In genomic region chr2:71071681-71072398, GRCh38 we compare ENCODE assay signal across 8 cellular contexts. TPM values are rescaled to one million over a fixed set of nuclear protein-coding genes. Genes with fewer than 3 reads are reported as not detected.
DNase-seq lines count a peak whose midpoint lies in the region; ATAC-seq and TF ChIP-seq lines count a peak whose summit lies in the region.

No MANE protein-coding gene starts in this region.

- H3K4me1 Mint-ChIP-seq in activated naive CD4-positive, alpha-beta T cell treated with anti-CD3 and anti-CD28 coated beads for 36 hours (ENCODE audit: low read depth) = peaks cover 56% of the 10 kb centered on the region
- H3K4me1 Mint-ChIP-seq in naive thymus-derived CD4-positive, alpha-beta T cell = peaks cover 47 to 76% (median 64%) of the 10 kb centered on the region in 7 donors

- peak overlapping the region; percentile 36 for H3K27ac ChIP-seq in RWPE2 (ENCODE audit: poor library complexity, severe bottlenecking)
- H3K27ac ChIP-seq in naive thymus-derived CD4-positive, alpha-beta T cell (ENCODE audit: low read depth, low read length) = peak overlapping the region; percentile 96

- H3K27ac Mint-ChIP-seq in activated naive CD4-positive, alpha-beta T cell treated with anti-CD3 and anti-CD28 coated beads for 36 hours = peak overlapping the region; percentile 87
- H3K27ac Mint-ChIP-seq in naive thymus-derived CD4-positive, alpha-beta T cell = peak overlapping the region; percentile 86 to 100 (median 97)

- H3K4me3 ChIP-seq in RWPE2 (ENCODE audit: severe bottlenecking) = no peak overlapping the region
- H3K4me3 ChIP-seq in naive thymus-derived CD4-positive, alpha-beta T cell (ENCODE audit: low read length) = peak overlapping the region; percentile 5

- peaks cover 16% of the 10 kb centered on the region for H3K36me3 Mint-ChIP-seq in activated naive CD4-positive, alpha-beta T cell treated with anti-CD3 and anti-CD28 coated beads for 36 hours (ENCODE audit: low read depth)
- peaks cover 11 to 29% (median 24%) of the 10 kb centered on the region in 5 donors for H3K36me3 Mint-ChIP-seq in naive thymus-derived CD4-positive, alpha-beta T cell

- H3K27me3 ChIP-seq in RWPE2 (ENCODE audit: insufficient read depth, poor library complexity, severe bottlenecking) = no peaks in the 10 kb centered on the region
- no peaks in the 10 kb centered on the region for H3K27me3 ChIP-seq in naive thymus-derived CD4-positive, alpha-beta T cell (ENCODE audit: control insufficient read depth in 2 of 2, insufficient read depth in 2 of 2, low read length in 2 of 2)

- DNase-seq in RWPE2 (ENCODE audit: low spot score) (no peak), DMS79 treated with DMSO at 0.1 percent for 48 hours (lab: John Stamatoyannopoulos, UW) (no peak), NCI-H748 (lab: John Stamatoyannopoulos, UW; ENCODE audit: unreplicated experiment) (no peak), SK-N-DZ (ENCODE audit: low spot score) (no peak)
- DNase-seq in activated naive CD4-positive, alpha-beta T cell treated with anti-CD3 and anti-CD28 coated beads for 36 hours = peak; percentile 86
- peak; percentile 21 to 79 (median 54) for DNase-seq in naive thymus-derived CD4-positive, alpha-beta T cell

- peaks cover 21% of the 10 kb centered on the region for H3K36me3 ChIP-seq in RWPE2 (ENCODE audit: low read depth)
- H3K36me3 ChIP-seq in naive thymus-derived CD4-positive, alpha-beta T cell (ENCODE audit: control insufficient read depth in 2 of 3, insufficient read depth in 3 of 3, low read length in 3 of 3) = peaks cover 0 to 42% (median 5%) of the 10 kb centered on the region in 3 experiments

- intact Hi-C loops in activated naive CD4-positive, alpha-beta T cell treated with anti-CD3 and anti-CD28 coated beads for 36 hours (cut with micrococcal nuclease) = loop anchor here (1.0 to 2.0 kb wide), 2 partner anchors 29 to 155 kb away; partner anchors contain the start of gene PAIP2B
- intact Hi-C loops in naive thymus-derived CD4-positive, alpha-beta T cell (cut with micrococcal nuclease) = loop anchor here in 1 of 2 donors (10.0 kb wide), 1 partner anchor 47 kb away; no protein-coding TSS in a partner anchor

- TF ChIP-seq CTCF in RWPE2 (IDR thresholded peaks at IDR 0.05; ENCODE audit: poor library complexity, severe bottlenecking) = no peak

- POLR2A ChIA-PET in naive thymus-derived CD4-positive, alpha-beta T cell (lab: Charles Lee) = interaction anchor here (1.0 to 7.7 kb wide), 9 partner anchors 10 to 80 kb away, joined by 3 to 114 read pairs (median 4); partner anchors contain the start of genes MCEE and MPHOSPH10

- H3K9me3 Mint-ChIP-seq in activated naive CD4-positive, alpha-beta T cell treated with anti-CD3 and anti-CD28 coated beads for 36 hours = no peaks in the 10 kb centered on the region
- H3K9me3 Mint-ChIP-seq in naive thymus-derived CD4-positive, alpha-beta T cell = peaks cover 0 to 7% (median 0%) of the 10 kb centered on the region in 11 donors

- ATAC-seq in GM18499 (IDR thresholded peaks at IDR 0.05; ENCODE audit: insufficient read depth, unreplicated experiment) = peak; percentile 37
- ATAC-seq in HG02840 (IDR thresholded peaks at IDR 0.05; ENCODE audit: low FRiP score, unreplicated experiment) = peak; percentile 31
- no peak for ATAC-seq in RWPE2 (ENCODE audit: low read depth)
- peak; percentile 50 for ATAC-seq in naive thymus-derived CD4-positive, alpha-beta T cell

- CTCF ChIA-PET in activated naive CD4-positive, alpha-beta T cell treated with anti-CD3 and anti-CD28 coated beads for 36 hours (lab: Charles Lee) = interaction anchor here (0.6 to 3.3 kb wide), 13 partner anchors 9 to 346 kb away, joined by 3 to 30 read pairs (median 3); partner anchors contain the start of genes MCEE, MPHOSPH10 and PAIP2B
- CTCF ChIA-PET in naive thymus-derived CD4-positive, alpha-beta T cell (lab: Charles Lee) = interaction anchor here (0.9 to 1.3 kb wide), 3 partner anchors 10 to 71 kb away, joined by 3 to 7 read pairs (median 3); no protein-coding TSS in a partner anchor

- H3K27me3 Mint-ChIP-seq in activated naive CD4-positive, alpha-beta T cell treated with anti-CD3 and anti-CD28 coated beads for 36 hours (ENCODE audit: low read depth) = no peaks in the 10 kb centered on the region
- H3K27me3 Mint-ChIP-seq in naive thymus-derived CD4-positive, alpha-beta T cell = peaks cover 0 to 3% (median 0%) of the 10 kb centered on the region in 5 donors

- H3K4me1 ChIP-seq in RWPE2 (ENCODE audit: insufficient read depth, poor library complexity, severe bottlenecking) = peaks cover 12% of the 10 kb centered on the region
- peaks cover 39 to 57% of the 10 kb centered on the region in 2 donors for H3K4me1 ChIP-seq in naive thymus-derived CD4-positive, alpha-beta T cell (ENCODE audit: control insufficient read depth in 2 of 2, insufficient read depth in 2 of 2, low read length in 2 of 2)

- H3K4me3 Mint-ChIP-seq in activated naive CD4-positive, alpha-beta T cell treated with anti-CD3 and anti-CD28 coated beads for 36 hours = peak overlapping the region; percentile 59
- H3K4me3 Mint-ChIP-seq in naive thymus-derived CD4-positive, alpha-beta T cell = peak overlapping the region; percentile 71 to 98 (median 87)

- H3K9me3 ChIP-seq in RWPE2 (ENCODE audit: severe bottlenecking) = no peaks in the 10 kb centered on the region
- H3K9me3 ChIP-seq in naive thymus-derived CD4-positive, alpha-beta T cell (ENCODE audit: control insufficient read depth in 2 of 3, low read length in 3 of 3) = no peaks in the 10 kb centered on the region

RNA-seq across cellular contexts. Expression of gene NAGK, which starts 3.4 kb away (rescaled TPM):
- 10 to 100 TPM; 33.2 to 38.3 TPM for total RNA-seq in activated naive CD4-positive, alpha-beta T cell treated with anti-CD3 and anti-CD28 coated beads for 36 hours
- total RNA-seq in naive thymus-derived CD4-positive, alpha-beta T cell = 100 to 1,000 TPM in 4 of 5 experiments, 10 to 100 TPM in 1; 92.4 to 169 (median 127) TPM
- 10 to 100 TPM; 44.8 to 69.3 TPM for polyA plus RNA-seq in naive thymus-derived CD4-positive, alpha-beta T cell
- 20.2 and 24.3 TPM in 2 replicates for polyA plus RNA-seq in SK-N-DZ (2014; cell fraction: cytosol; rRNA removed)
- polyA plus RNA-seq in SK-N-DZ (2014; cell fraction: nucleus; rRNA removed) = 96.2 and 120 TPM in 2 replicates

RNA-seq across cellular contexts. Expression of gene MCEE, which starts 58.2 kb away (rescaled TPM):
- total RNA-seq in activated naive CD4-positive, alpha-beta T cell treated with anti-CD3 and anti-CD28 coated beads for 36 hours = 10 to 100 TPM; 14.0 to 15.8 TPM
- 10 to 100 TPM; 11.6 to 27.9 (median 16.4) TPM for total RNA-seq in naive thymus-derived CD4-positive, alpha-beta T cell
- 10 to 100 TPM; 18.9 to 38.0 TPM for polyA plus RNA-seq in naive thymus-derived CD4-positive, alpha-beta T cell
- polyA plus RNA-seq in SK-N-DZ (2014; cell fraction: cytosol; rRNA removed) = 17.0 and 20.7 TPM in 2 replicates
- 24.5 and 29.6 TPM in 2 replicates for polyA plus RNA-seq in SK-N-DZ (2014; cell fraction: nucleus; rRNA removed)

RNA-seq across cellular contexts. Expression of gene MPHOSPH10, which starts 58.6 kb away (rescaled TPM):
- total RNA-seq in activated naive CD4-positive, alpha-beta T cell treated with anti-CD3 and anti-CD28 coated beads for 36 hours = 10 to 100 TPM; 27.0 to 32.3 TPM
- total RNA-seq in naive thymus-derived CD4-positive, alpha-beta T cell = 10 to 100 TPM; 28.2 to 58.9 (median 43.8) TPM
- 10 to 100 TPM; 24.4 to 34.5 TPM for polyA plus RNA-seq in naive thymus-derived CD4-positive, alpha-beta T cell
- polyA plus RNA-seq in SK-N-DZ (2014; cell fraction: cytosol; rRNA removed) = 25.1 and 33.5 TPM in 2 replicates
- polyA plus RNA-seq in SK-N-DZ (2014; cell fraction: nucleus; rRNA removed) = 28.4 and 31.3 TPM in 2 replicates

Comparison
In these comparisons a context has a peak if more than half of its experiments do, and no peak if none do; other contexts are left out.
1. DNase-seq: peak in activated naive CD4-positive, alpha-beta T cell treated with anti-CD3 and anti-CD28 coated beads for 36 hours (single experiment) and naive thymus-derived CD4-positive, alpha-beta T cell (9 of 9); none in RWPE2 (single experiment), DMS79 treated with DMSO at 0.1 percent for 48 hours (single experiment), NCI-H748 (single experiment) and SK-N-DZ (single experiment).